ENCODE assay signal across 14 cellular contexts in genomic region chr3:159805411-159805772, GRCh38. TPM values are rescaled to one million over a fixed set of nuclear protein-coding genes. Genes with fewer than 3 reads are reported as not detected.
A peak's percentile ranks its signal among the peaks of the same experiment; 100 is the strongest.
DNase-seq lines count a peak whose midpoint lies in the region; ATAC-seq and TF ChIP-seq lines count a peak whose summit lies in the region.
"Had no signal": no experiment of that assay in that cellular context is flagged by ENCODE, and none has a peak within 500 bp of the region (broad histone marks: within the 10 kb centered on the region; RNA-seq: fewer than 3 reads in every experiment).

No MANE protein-coding gene starts in this region.

- H2AFZ ChIP-seq in PC-9: no peak overlapping the region
- H2AFZ ChIP-seq: neural progenitor cell had no signal

- no peak for TF ChIP-seq POLR2A in sigmoid colon (IDR thresholded peaks at IDR 0.05)

- POLR2A ChIA-PET in PC-9 (lab: Charles Lee; ENCODE audit: unreplicated experiment): interaction anchor here (0.6 to 0.9 kb wide), 2 partner anchors 12 to 40 kb away, joined by 5 to 6 read pairs; no protein-coding TSS in a partner anchor

- H3K79me2 ChIP-seq in PC-9 (ENCODE audit: low read depth): peaks cover 12% of the 10 kb centered on the region; the same call in 1 of the 2 replicates

- no peak overlapping the region for H3K4me3 Mint-ChIP-seq in endodermal cell
- H3K4me3 Mint-ChIP-seq: activated T-helper 17 cell treated with anti-CD3 and anti-CD28 coated beads, Interleukin-2, amount 50 U/mL, for 72 hours; CD4-positive, alpha-beta T cell; neural progenitor cell; T-helper 1 cell treated with Interleukin-12 subunit alpha and Interleukin-12 subunit beta and Interleukin-4 antibody, amounts not matched to agents 30 μg/mL and 1 μg/mL, for 36 hours had no signal

- TF ChIP-seq EP300 in sigmoid colon (IDR thresholded peaks at IDR 0.05): no peak

- TF ChIP-seq CTCF in sigmoid colon (IDR thresholded peaks at IDR 0.05): peak in 1 of 4 experiments; percentile 11
- no peak; the same call in 1 of the 2 replicates for TF ChIP-seq CTCF in PC-9 (conservative IDR thresholded peaks at IDR 0.05)
- no peak for TF ChIP-seq CTCF in endodermal cell (conservative IDR thresholded peaks at IDR 0.05)

- H3K27ac Mint-ChIP-seq in endodermal cell: no peak overlapping the region
- H3K27ac Mint-ChIP-seq: activated T-helper 17 cell treated with anti-CD3 and anti-CD28 coated beads, Interleukin-2, amount 50 U/mL, for 72 hours; CD4-positive, alpha-beta T cell; neural progenitor cell; T-helper 1 cell treated with Interleukin-12 subunit alpha and Interleukin-12 subunit beta and Interleukin-4 antibody, amounts not matched to agents 30 μg/mL and 1 μg/mL, for 36 hours had no signal

- DNase-seq in SJCRH30 (no peak), sigmoid colon (no peak), HCEC 1CT (no peak), PC-9 (no peak), endodermal cell (no peak)
- DNase-seq: activated CD4-positive, alpha-beta T cell treated with anti-CD3 and anti-CD28 coated beads, Interleukin-2, amount 50 U/mL, for 1 hour; CD4-positive, alpha-beta T cell had no signal

- H3K4me3 ChIP-seq in SJCRH30: no peak overlapping the region
- H3K4me3 ChIP-seq in sigmoid colon: no peak overlapping the region
- H3K4me3 ChIP-seq in PC-9: no peak overlapping the region
- no peak overlapping the region for H3K4me3 ChIP-seq in endodermal cell (ENCODE audit: low read length)
- H3K4me3 ChIP-seq: body of pancreas, neural progenitor cell had no signal

- no peaks in the 10 kb centered on the region for H3K36me3 Mint-ChIP-seq in endodermal cell (ENCODE audit: low read depth)
- H3K36me3 Mint-ChIP-seq: neural progenitor cell had no signal

- H3K36me3 ChIP-seq in SJCRH30: no peaks in the 10 kb centered on the region
- H3K36me3 ChIP-seq in sigmoid colon: no peaks in the 10 kb centered on the region
- H3K36me3 ChIP-seq in PC-9 (ENCODE audit: low read depth): no peaks in the 10 kb centered on the region
- no peaks in the 10 kb centered on the region for H3K36me3 ChIP-seq in endodermal cell (ENCODE audit: control insufficient read depth, insufficient read depth, low read length)
- H3K36me3 ChIP-seq: neural progenitor cell had no signal

- intact Hi-C loops in sigmoid colon (cut with DNase I) (loop anchor here (2.0 to 10.0 kb wide), 5 partner anchors 45 to 589 kb away; partner anchors contain the start of genes IFT80 and SMC4), PC-9 (cut with micrococcal nuclease; ENCODE audit: unreplicated experiment) (loop anchor here (1.0 to 5.0 kb wide), 8 partner anchors 42 to 958 kb away; no protein-coding TSS in a partner anchor)

- no TSS peak for BruUV-seq in PC-9 (replicated peaks; lab: Mats Ljungman, UMichigan)

- peaks cover 27% of the 10 kb centered on the region for H3K27me3 Mint-ChIP-seq in endodermal cell (ENCODE audit: insufficient read depth)

- no peaks in the 10 kb centered on the region for H3K9me2 ChIP-seq in PC-9 (ENCODE audit: insufficient read depth)

- ATAC-seq in GM19035 (IDR thresholded peaks at IDR 0.05; ENCODE audit: unreplicated experiment): peak; percentile 20
- ATAC-seq in HG02798 (IDR thresholded peaks at IDR 0.05; ENCODE audit: poor library complexity, unreplicated experiment): peak; percentile 10
- ATAC-seq in GM19452 (IDR thresholded peaks at IDR 0.05; ENCODE audit: unreplicated experiment): no peak

- WGBS in sigmoid colon, 2 donors: 38 to 79% methylated on average over 1 of the region's 1 CpG
- 76% methylated on average over 1 of the region's 1 CpG; no CpG with 5 or more reads in 1 of the 2 experiments for WGBS in endodermal cell (ENCODE audit: insufficient coverage in 1 of 2, insufficient read length in 1 of 2), 2 experiments

- no peaks in the 10 kb centered on the region for H3F3A ChIP-seq in PC-9 (ENCODE audit: insufficient read depth, low read depth)

- H3K9me3 ChIP-seq in SJCRH30 (replicated peaks) (no peaks in the 10 kb centered on the region), sigmoid colon (no peaks in the 10 kb centered on the region), PC-9 (ENCODE audit: insufficient read depth, low read depth) (no peaks in the 10 kb centered on the region), endodermal cell (ENCODE audit: control insufficient read depth, low read length) (no peaks in the 10 kb centered on the region)
- H3K9me3 ChIP-seq: body of pancreas had no signal

- no peaks in the 10 kb centered on the region for H3K27me3 ChIP-seq in SJCRH30
- no peaks in the 10 kb centered on the region for H3K27me3 ChIP-seq in sigmoid colon
- no peaks in the 10 kb centered on the region for H3K27me3 ChIP-seq in PC-9 (ENCODE audit: insufficient read depth, low read depth)
- H3K27me3 ChIP-seq in endodermal cell (ENCODE audit: control insufficient read depth, insufficient read depth, low read length, poor library complexity, severe bottlenecking): no peaks in the 10 kb centered on the region
- H3K27me3 ChIP-seq: body of pancreas, neural progenitor cell had no signal

- H3K4me2 ChIP-seq in PC-9: no peak overlapping the region
- H3K4me2 ChIP-seq: neural progenitor cell had no signal

- no peak overlapping the region for H3K9ac ChIP-seq in endodermal cell (ENCODE audit: extremely low read depth, low read length, poor library complexity, severe bottlenecking)
- H3K9ac ChIP-seq: neural progenitor cell had no signal

- H3K9me3 Mint-ChIP-seq in endodermal cell: no peaks in the 10 kb centered on the region
- H3K9me3 Mint-ChIP-seq: activated T-helper 17 cell treated with anti-CD3 and anti-CD28 coated beads, Interleukin-2, amount 50 U/mL, for 72 hours; CD4-positive, alpha-beta T cell; neural progenitor cell; T-helper 1 cell treated with Interleukin-12 subunit alpha and Interleukin-12 subunit beta and Interleukin-4 antibody, amounts not matched to agents 30 μg/mL and 1 μg/mL, for 36 hours had no signal

- H3K4me1 ChIP-seq in SJCRH30 (peaks cover 8% of the 10 kb centered on the region), sigmoid colon (peaks cover 0 to 80% (median 65%) of the 10 kb centered on the region in 4 donors), PC-9 (replicated peaks; ENCODE audit: insufficient read depth) (no peaks in the 10 kb centered on the region), endodermal cell (ENCODE audit: control insufficient read depth, insufficient read depth, low read length) (no peaks in the 10 kb centered on the region)
- H3K4me1 ChIP-seq: body of pancreas, neural progenitor cell had no signal

- CTCF ChIA-PET in PC-9 (lab: Charles Lee): interaction anchor here (0.6 to 2.7 kb wide), 8 partner anchors 18 to 540 kb away, joined by 3 to 18 read pairs (median 4); no protein-coding TSS in a partner anchor

- H3K27ac ChIP-seq in SJCRH30: peak overlapping the region; percentile 41; the same call in 1 of the 2 replicates
- peak overlapping the region; percentile 77 to 90 (median 83) for H3K27ac ChIP-seq in sigmoid colon
- H3K27ac ChIP-seq in PC-9: no peak overlapping the region
- no peak overlapping the region for H3K27ac ChIP-seq in endodermal cell (ENCODE audit: low read depth, low read length)
- H3K27ac ChIP-seq: body of pancreas, neural progenitor cell had no signal

- peaks cover 3% of the 10 kb centered on the region for H3K4me1 Mint-ChIP-seq in endodermal cell
- H3K4me1 Mint-ChIP-seq: activated T-helper 17 cell treated with anti-CD3 and anti-CD28 coated beads, Interleukin-2, amount 50 U/mL, for 72 hours had no signal

- H4K20me1 ChIP-seq in PC-9 (ENCODE audit: insufficient read depth): no peaks in the 10 kb centered on the region; the same call in 1 of the 2 replicates

RNA-seq across cellular contexts. Expression of gene SCHIP1, which starts 34.3 kb away (rescaled TPM):
- 1.5 and 2.2 TPM in 2 replicates for total RNA-seq in SJCRH30 (2014; rRNA removed; shearing (Covaris generic))
- total RNA-seq in sigmoid colon: 10 to 100 TPM; 19.9 to 44.1 (median 31.3) TPM
- 1 to 10 TPM in 2 of 3 donors, not detected in 1; 1.8 to 4.1 TPM for polyA plus RNA-seq in sigmoid colon
- total RNA-seq in PC-9 (2021): 4.9 and 5.3 TPM in 2 replicates
- under 1 TPM; 0.64 to 0.84 TPM for total RNA-seq in endodermal cell
- polyA plus RNA-seq in endodermal cell (2013, experiment 1 of 2): 54.3 TPM
- 49.1 TPM for polyA plus RNA-seq in endodermal cell (2013, experiment 2 of 2)
- total RNA-seq: activated T-helper 17 cell treated with anti-CD3 and anti-CD28 coated beads, Interleukin-2, amount 50 U/mL, for 72 hours; CD4-positive, alpha-beta T cell had no signal

Comparison
In these comparisons a context has a peak if more than half of its experiments do, and no peak if none do; other contexts are left out.
1. H3K27ac ChIP-seq: peak in SJCRH30 (single experiment) and sigmoid colon (4 of 4); none in PC-9 (single experiment) and endodermal cell (single experiment).